8 cellular contexts compared by ENCODE assay signal in genomic region chr5:134253368-134254153, GRCh38. TPM values are rescaled to one million over a fixed set of nuclear protein-coding genes. Genes with fewer than 3 reads are reported as not detected.
DNase-seq lines count a peak whose midpoint lies in the region; ATAC-seq and TF ChIP-seq lines count a peak whose summit lies in the region.
"Not testable (repeated sequence)": the region's sequence is repeated elsewhere in the genome, so short reads cannot be mapped to it uniquely, and the experiment has no call there.

No MANE protein-coding gene starts in this region.

- H4K12ac ChIP-seq in trophoblast cell (ENCODE audit: low read depth, low read length), result not testable (repeated sequence)

- H3K79me2 ChIP-seq in ACC112 (ENCODE audit: control insufficient read depth, insufficient read depth, low read length, unreplicated experiment); PC-9 (ENCODE audit: low read depth); mammary epithelial cell (ENCODE audit: insufficient read depth, low read length); trophoblast cell (ENCODE audit: control insufficient read depth, insufficient read depth, low read length, poor library complexity): not testable (repeated sequence)

- H2BK120ac ChIP-seq in mesenchymal stem cell (ENCODE audit: low read depth, low read length); trophoblast cell (ENCODE audit: insufficient read depth, low read length, poor library complexity): not testable (repeated sequence)

- 68% methylated on average over 8 of the region's 8 CpGs for WGBS in mammary epithelial cell (ENCODE audit: low coverage, missing lambda C conversion rate)
- 92% methylated on average over 6 of the region's 8 CpGs for WGBS in mesenchymal stem cell
- no CpG with 5 or more reads among the region's 8 CpGs for WGBS in trophoblast cell (ENCODE audit: extremely low coverage, insufficient coverage, insufficient read length)

- H2AK5ac ChIP-seq in mesenchymal stem cell (ENCODE audit: low read length, severe bottlenecking); trophoblast cell (ENCODE audit: low read length): not testable (repeated sequence)

- ATAC-seq in esophagus mucosa, result peak; percentile 48

- H3K9ac ChIP-seq in mammary epithelial cell (ENCODE audit: insufficient read depth, low read length); trophoblast cell (ENCODE audit: low read length): not testable (repeated sequence)
- peak overlapping the region; percentile 56 for H3K9ac ChIP-seq in mesenchymal stem cell (ENCODE audit: low read length)

- not testable (repeated sequence) for H3K23ac ChIP-seq in mesenchymal stem cell (ENCODE audit: low read length in 2 of 2); trophoblast cell (ENCODE audit: low read length)

- H3K14ac ChIP-seq in mesenchymal stem cell (ENCODE audit: low read length in 2 of 2); trophoblast cell (ENCODE audit: low read length): not testable (repeated sequence)

- not testable (repeated sequence) for H3K27me3 ChIP-seq in ACC112 (ENCODE audit: insufficient read depth, low read length); PC-9 (ENCODE audit: insufficient read depth, low read depth); SJSA1 (replicated peaks); mammary epithelial cell (ENCODE audit: insufficient read depth, low read length); mesenchymal stem cell (ENCODE audit: control insufficient read depth in 1 of 2, insufficient read depth in 1 of 2, low read length in 2 of 2); trophoblast cell (ENCODE audit: insufficient read depth, low read length)

- peak overlapping the region; percentile 62 for H3K27ac ChIP-seq in ACC112 (ENCODE audit: low read depth, low read length)
- peak overlapping the region; percentile 67 for H3K27ac ChIP-seq in PC-9
- peak overlapping the region; percentile 64 for H3K27ac ChIP-seq in SJSA1
- peak overlapping the region; percentile 80 for H3K27ac ChIP-seq in mammary epithelial cell (ENCODE audit: insufficient read depth, low read depth, low read length)
- not testable (repeated sequence) for H3K27ac ChIP-seq in mesenchymal stem cell (ENCODE audit: low read length, poor library complexity, severe bottlenecking); trophoblast cell (ENCODE audit: low read depth, low read length)

- not testable (repeated sequence) for DNase-seq in HFFc6; SJSA1 (ENCODE audit: low read depth in 1 of 2, low spot score in 2 of 2); mesenchymal stem cell
- DNase-seq in PC-9, result peak; percentile 45 to 84
- DNase-seq in mammary epithelial cell, result peak; percentile 34
- DNase-seq in trophoblast cell, result peak; percentile 87 to 94

- not testable (repeated sequence) for H3K9me3 ChIP-seq in PC-9 (ENCODE audit: insufficient read depth, low read depth); SJSA1 (replicated peaks); mammary epithelial cell (replicated peaks; ENCODE audit: insufficient read depth, low read length); mesenchymal stem cell (ENCODE audit: control insufficient read depth, low read length); trophoblast cell (ENCODE audit: insufficient read depth, low read depth, low read length)

- H3K27ac Mint-ChIP-seq in HFFc6, result 0 out of 2 replicates have a peak overlapping the region, but pooled peaks have one; percentile 36

- not testable (repeated sequence) for H3K36me3 Mint-ChIP-seq in HFFc6 (ENCODE audit: low read depth)

- TF ChIP-seq CTCF in HFFc6 (IDR thresholded peaks at IDR 0.05); PC-9 (conservative IDR thresholded peaks at IDR 0.05); mammary epithelial cell (conservative IDR thresholded peaks at IDR 0.05 in 1 of 2, IDR thresholded peaks at IDR 0.05 in 1 of 2; ENCODE audit: extremely low read depth in 1 of 2, insufficient read depth in 1 of 2, low read depth in 1 of 2, low read length in 2 of 2): not testable (repeated sequence)

- H3F3A ChIP-seq in PC-9 (ENCODE audit: insufficient read depth, low read depth), result peaks cover 11% of the 10 kb centered on the region; the same call in 1 of the 2 replicates

- dilution Hi-C loops in mammary epithelial cell (cut with HindIII; ENCODE audit: low sequenced_read_pairs), result not testable (repeated sequence)

- POLR2A ChIA-PET in PC-9 (lab: Charles Lee; ENCODE audit: unreplicated experiment), result interaction anchor here (0.6 to 0.7 kb wide), 4 partner anchors 27 to 969 kb away, joined by 4 to 7 read pairs (median 7); no protein-coding TSS in a partner anchor

- H2AFZ ChIP-seq in ACC112 (ENCODE audit: low read length, unreplicated experiment); PC-9; mammary epithelial cell (ENCODE audit: low read depth, low read length); mesenchymal stem cell (ENCODE audit: low read depth, low read length); trophoblast cell (ENCODE audit: insufficient read depth, low read length, poor library complexity): not testable (repeated sequence)

- not testable (repeated sequence) for H3K18ac ChIP-seq in mesenchymal stem cell (ENCODE audit: low read depth in 1 of 2, low read length in 2 of 2); trophoblast cell (ENCODE audit: low read length)

- not testable (repeated sequence) for H3K79me1 ChIP-seq in mesenchymal stem cell (replicated peaks; ENCODE audit: low read length, poor library complexity, severe bottlenecking); trophoblast cell (ENCODE audit: low read length)

- not testable (repeated sequence) for H2BK15ac ChIP-seq in mesenchymal stem cell (ENCODE audit: low read depth, poor library complexity, severe bottlenecking)

- H2BK12ac ChIP-seq in mesenchymal stem cell (ENCODE audit: low read length in 2 of 2); trophoblast cell (ENCODE audit: low read length): not testable (repeated sequence)

- H4K91ac ChIP-seq in mesenchymal stem cell (ENCODE audit: low read length); trophoblast cell (ENCODE audit: low read depth, low read length): not testable (repeated sequence)

- H3K4me1 Mint-ChIP-seq in HFFc6 (ENCODE audit: low read depth), result peaks cover 45% of the 10 kb centered on the region

- in situ Hi-C loops in mammary epithelial cell (cut with MboI; ENCODE audit: low sequenced_read_pairs in 2 of 2), result not testable (repeated sequence)

- not testable (repeated sequence) for H3K4ac ChIP-seq in mesenchymal stem cell (ENCODE audit: low read depth in 1 of 2, low read length in 2 of 2); trophoblast cell (ENCODE audit: low read depth, low read length)

- H4K20me1 ChIP-seq in PC-9 (ENCODE audit: insufficient read depth); mammary epithelial cell (ENCODE audit: insufficient read depth, low read length): not testable (repeated sequence)

- H3K9me2 ChIP-seq in PC-9 (ENCODE audit: insufficient read depth), result not testable (repeated sequence)

- H3K4me2 ChIP-seq in PC-9 (peak overlapping the region; percentile 30), trophoblast cell (ENCODE audit: low read length) (peak overlapping the region; percentile 12)
- not testable (repeated sequence) for H3K4me2 ChIP-seq in mammary epithelial cell (ENCODE audit: insufficient read depth, low read depth, low read length); mesenchymal stem cell (ENCODE audit: low read length, poor library complexity, severe bottlenecking)

- H3K4me1 ChIP-seq in ACC112 (ENCODE audit: control insufficient read depth, insufficient read depth, low read length, unreplicated experiment) (peaks cover 30% of the 10 kb centered on the region), PC-9 (replicated peaks; ENCODE audit: insufficient read depth) (peaks cover 33% of the 10 kb centered on the region), SJSA1 (replicated peaks) (peaks cover 28% of the 10 kb centered on the region), mammary epithelial cell (ENCODE audit: insufficient read depth, low read length) (peaks cover 44% of the 10 kb centered on the region)
- H3K4me1 ChIP-seq in mesenchymal stem cell (ENCODE audit: control insufficient read depth, insufficient read depth, low read depth, low read length); trophoblast cell (ENCODE audit: control insufficient read depth in 1 of 2, insufficient read depth in 2 of 2, low read length in 2 of 2): not testable (repeated sequence)

- not testable (repeated sequence) for H3K4me3 ChIP-seq in ACC112 (ENCODE audit: low read depth, low read length); PC-9; SJSA1; mammary epithelial cell (replicated peaks in 1 of 3; ENCODE audit: insufficient read depth in 1 of 3, low read depth in 2 of 3, low read length in 3 of 3); mesenchymal stem cell (ENCODE audit: insufficient read depth in 1 of 2, low read depth in 1 of 2, low read length in 2 of 2); trophoblast cell (ENCODE audit: low read depth, low read length)

- BruUV-seq in PC-9 (replicated peaks; lab: Mats Ljungman, UMichigan); mammary epithelial cell (replicated peaks; lab: Mats Ljungman, UMichigan): not testable (repeated sequence)

- not testable (repeated sequence) for H3K4me3 Mint-ChIP-seq in HFFc6

- intact Hi-C loops in PC-9 (cut with micrococcal nuclease; ENCODE audit: unreplicated experiment); mammary epithelial cell (cut with micrococcal nuclease): not testable (repeated sequence)

- CTCF ChIA-PET in PC-9 (lab: Charles Lee), result interaction anchor here (0.7 kb wide), 1 partner anchor 726 kb away, joined by 4 read pairs; no protein-coding TSS in a partner anchor
- CTCF ChIA-PET in mammary epithelial cell (lab: Charles Lee; ENCODE audit: low non-redundant PET), result interaction anchor here (0.6 kb wide), 1 partner anchor 334 kb away, joined by 6 read pairs; no protein-coding TSS in a partner anchor

- H3K27me3 Mint-ChIP-seq in HFFc6 (ENCODE audit: insufficient read depth), result not testable (repeated sequence)

- not testable (repeated sequence) for H4K8ac ChIP-seq in mesenchymal stem cell (ENCODE audit: low read length); trophoblast cell (ENCODE audit: low read depth, low read length)

- not testable (repeated sequence) for H3K36me3 ChIP-seq in ACC112 (ENCODE audit: insufficient read depth, low read length); PC-9 (ENCODE audit: low read depth); SJSA1; mammary epithelial cell (ENCODE audit: insufficient read depth, low read length); mesenchymal stem cell (ENCODE audit: control insufficient read depth in 1 of 2, insufficient read depth in 2 of 2, low read depth in 1 of 2, low read length in 2 of 2); trophoblast cell (ENCODE audit: control insufficient read depth in 1 of 2, insufficient read depth in 2 of 2, low read length in 2 of 2)

- not testable (repeated sequence) for H2BK5ac ChIP-seq in mesenchymal stem cell (ENCODE audit: low read depth, low read length, poor library complexity, severe bottlenecking); trophoblast cell (ENCODE audit: low read depth, low read length, poor library complexity)

- H3K9me3 Mint-ChIP-seq in HFFc6, result not testable (repeated sequence)

RNA-seq across cellular contexts. Expression of gene PPP2CA, which starts 27.7 kb away (rescaled TPM):
- total RNA-seq in HFFc6 (2021; fragmentation: NEBNext Ultra II Directional; extraction: Animal tissue kit (Norgen Biotek cat#: 25700)), result 100 to 1,000 TPM; 153 to 172 (median 156) TPM
- 146 and 149 TPM in 2 replicates for total RNA-seq in PC-9 (2021)
- total RNA-seq in SJSA1 (2014; rRNA removed; shearing (Covaris generic)), result 445 and 446 TPM in 2 replicates
- 100 to 1,000 TPM in 1 of 2 donors, 10 to 100 TPM in 1; 80.7 to 170 TPM for total RNA-seq in mammary epithelial cell
- polyA plus RNA-seq in mammary epithelial cell, result 135 TPM
- polyA minus RNA-seq in mammary epithelial cell, result 84.7 TPM
- 144 TPM for total RNA-seq in esophagus mucosa
- polyA plus RNA-seq in mesenchymal stem cell (2013, experiment 1 of 2), result 42.6 TPM
- 43.2 TPM for polyA plus RNA-seq in mesenchymal stem cell (2013, experiment 2 of 2)
- 60.9 and 63.0 TPM in 2 replicates for polyA plus RNA-seq in trophoblast cell (2013)
